ENCODE assay signal across 8 cellular contexts in the genomic region with DNA sequence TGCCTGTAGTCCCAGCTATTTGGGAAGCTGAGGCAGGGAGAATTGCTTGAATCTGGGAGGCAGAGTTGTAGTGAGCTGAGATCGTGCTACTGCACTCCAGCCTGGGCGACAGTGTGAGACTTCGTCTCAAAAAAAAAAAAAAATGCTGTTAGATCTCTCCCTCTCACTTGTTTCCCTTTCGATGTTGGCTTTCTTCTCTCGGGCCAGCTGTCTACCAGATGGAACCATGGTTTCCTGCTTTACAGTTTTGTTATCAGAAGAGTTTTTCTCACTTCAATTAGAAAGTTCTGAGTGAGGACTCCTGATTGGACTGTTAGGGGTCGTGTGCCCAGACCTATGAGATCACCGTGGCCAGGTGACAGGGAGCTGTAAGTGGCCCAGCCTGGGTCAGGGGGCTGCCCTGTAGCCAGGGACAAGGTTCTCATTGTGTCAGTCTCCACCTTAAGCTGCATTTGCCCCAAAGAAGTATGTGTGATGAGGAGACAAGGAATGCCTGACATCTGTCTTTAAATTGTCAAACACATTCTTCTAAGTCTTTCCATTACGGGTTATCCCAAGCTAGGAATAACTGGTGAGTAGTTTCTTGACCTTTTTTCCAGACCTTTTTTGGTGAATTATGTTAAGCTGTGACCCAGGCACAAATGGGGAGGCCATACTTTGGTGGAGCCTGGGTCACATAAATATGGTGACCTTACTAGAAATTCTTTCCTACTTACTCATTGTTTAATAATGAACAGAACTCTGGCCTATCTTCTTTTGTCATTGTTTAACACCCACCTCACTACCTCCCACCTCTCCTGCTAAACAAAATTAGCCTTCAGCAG. TPM values are rescaled to one million over a fixed set of nuclear protein-coding genes. Genes with fewer than 3 reads are reported as not detected.
DNase-seq lines count a peak whose midpoint lies in the region; ATAC-seq, FAIRE-seq and TF ChIP-seq lines count a peak whose summit lies in the region.

No MANE protein-coding gene starts in this region.

- TF ChIP-seq CTCF in MM.1S (IDR thresholded peaks at IDR 0.05; ENCODE audit: low read length) (no peak), GM12878 (IDR thresholded peaks at IDR 0.05 in 2 of 3, conservative IDR thresholded peaks at IDR 0.05 in 1 of 3; ENCODE audit: control insufficient read depth in 2 of 3, extremely low read depth in 1 of 3, insufficient read depth in 1 of 3, low read depth in 3 of 3, low read length in 3 of 3) (no peak)

- no peak for TF ChIP-seq RAD21 in GM12878 (IDR thresholded peaks at IDR 0.05; ENCODE audit: insufficient read depth, low read depth, low read length)

- H3K79me2 ChIP-seq in MM.1S (ENCODE audit: low read length) (peaks cover 6% of the 10 kb centered on the region; the same call in 1 of the 2 replicates), GM12878 (ENCODE audit: control insufficient read depth, insufficient read depth, low read length) (peaks cover 16% of the 10 kb centered on the region)

- CTCF ChIA-PET in GM12878 (lab: Yijun Ruan, JAX), result interaction anchor here (0.7 to 4.5 kb wide), 11 partner anchors 17 to 876 kb away, joined by 3 to 44 read pairs (median 3); a partner anchor contains a TSS

- no TSS peak for BruUV-seq in GM12878 (replicated peaks; lab: Mats Ljungman, UMichigan)

- WGBS in GM12878 (ENCODE audit: insufficient coverage, insufficient replicate concordance, low lambda C conversion rate, missing lambda C conversion rate), result 8% methylated on average over 7 of the region's 8 CpGs

- SMC1A ChIA-PET in GM12878 (lab: Charles Lee; ENCODE audit: uncharacterized antibody, unreplicated experiment), result interaction anchor here (0.6 to 4.6 kb wide), 14 partner anchors 10 to 127 kb away, joined by 3 to 27 read pairs (median 4); a partner anchor contains a TSS

- H3K4me1 ChIP-seq in MM.1S (ENCODE audit: low read length), result peaks cover 7% of the 10 kb centered on the region
- peaks cover 35% of the 10 kb centered on the region for H3K4me1 ChIP-seq in GM12878 (ENCODE audit: control insufficient read depth, insufficient read depth, low read length)

- peak overlapping the region; percentile 42 for H3K4me2 ChIP-seq in MM.1S (ENCODE audit: low read depth, low read length)
- H3K4me2 ChIP-seq in GM12878 (ENCODE audit: control insufficient read depth, insufficient read depth), result peak overlapping the region; percentile 84

- H3K9me3 ChIP-seq in MM.1S (replicated peaks; ENCODE audit: insufficient read depth, low read length) (no peaks in the 10 kb centered on the region), GM12878 (replicated peaks; ENCODE audit: control insufficient read depth, insufficient read depth, low read length) (no peaks in the 10 kb centered on the region)

- H3K4me3 ChIP-seq in MM.1S (ENCODE audit: low read length) (no peak overlapping the region; the same call in 1 of the 2 replicates), GM12878 (no peak overlapping the region)

- no peak for TF ChIP-seq POLR2A in GM12878 (IDR thresholded peaks at IDR 0.05; ENCODE audit: low read depth, low read length)

- H3K27ac ChIP-seq in MM.1S (ENCODE audit: low read length) (peak overlapping the region; percentile 23; the same call in 1 of the 2 replicates), GM12878 (ENCODE audit: control insufficient read depth, insufficient read depth) (peak overlapping the region; percentile 69)

- H3K36me3 ChIP-seq in MM.1S (replicated peaks; ENCODE audit: insufficient read depth, low read length) (no peaks in the 10 kb centered on the region), GM12878 (ENCODE audit: control insufficient read depth in 2 of 2, insufficient read depth in 2 of 2, low read length in 1 of 2) (no peaks in the 10 kb centered on the region; a peak in 3 of 4 replicates)

- TF ChIP-seq EP300 in GM12878 (IDR thresholded peaks at IDR 0.05; ENCODE audit: borderline replicate concordance in 1 of 2, control insufficient read depth in 1 of 2, low read depth in 2 of 2, low read length in 2 of 2), result no peak

- H3F3A ChIP-seq in MM.1S (ENCODE audit: insufficient read depth, low read length), result peaks cover 8% of the 10 kb centered on the region

- DNase-seq in ELF-1 (ENCODE audit: low read depth, low spot score) (peak; percentile 56), MM.1S (peak; percentile 88), GM12878 (ENCODE audit: low read depth, low spot score) (peak; percentile 78), renal cortical epithelial cell (ENCODE audit: low read depth) (peak; percentile 76), DMS53 treated with DMSO at 0.1 percent for 48 hours (lab: John Stamatoyannopoulos, UW; ENCODE audit: unreplicated experiment) (no peak), NCI-H1092 (lab: John Stamatoyannopoulos, UW) (no peak), germinal center (ENCODE audit: low spot score) (no peak)

- H3K9ac ChIP-seq in MM.1S (ENCODE audit: low read length) (no peak overlapping the region), GM12878 (ENCODE audit: control insufficient read depth, insufficient read depth, low read length) (no peak overlapping the region; the same call in none of the 2 replicates)

- RAD21 ChIA-PET in GM12878 (lab: Charles Lee; ENCODE audit: unreplicated experiment), result interaction anchor here (0.8 to 3.6 kb wide), 11 partner anchors 19 to 148 kb away, joined by 3 to 35 read pairs (median 8); a partner anchor contains a TSS

- H3K27me3 ChIP-seq in MM.1S (replicated peaks; ENCODE audit: insufficient read depth, low read length), result no peaks in the 10 kb centered on the region
- H3K27me3 ChIP-seq in GM12878 (replicated peaks in 1 of 2; ENCODE audit: control insufficient read depth in 2 of 2, insufficient read depth in 2 of 2, low read length in 1 of 2), result no peaks in the 10 kb centered on the region

- H4K20me1 ChIP-seq in MM.1S (ENCODE audit: insufficient read depth, low read length), result peaks cover 12% of the 10 kb centered on the region; the same call in 1 of the 2 replicates
- H4K20me1 ChIP-seq in GM12878 (ENCODE audit: control insufficient read depth, insufficient read depth), result no peaks in the 10 kb centered on the region; the same call in 1 of the 2 replicates

- ATAC-seq in GM21619 (IDR thresholded peaks at IDR 0.05; ENCODE audit: unreplicated experiment) (peak; percentile 85), GM12878 (peak; percentile 94)

- H3K9me2 ChIP-seq in MM.1S (replicated peaks; ENCODE audit: insufficient read depth, low read length), result no peaks in the 10 kb centered on the region

- H2AFZ ChIP-seq in MM.1S (ENCODE audit: low read length) (no peak overlapping the region), GM12878 (ENCODE audit: control insufficient read depth, low read depth, low read length) (no peak overlapping the region; the same call in 1 of the 2 replicates)

- intact Hi-C loops in GM12878 (cut with micrococcal nuclease; ENCODE audit: unreplicated experiment), result loop anchor here (1.0 kb wide), 1 partner anchor 82 kb away; no protein-coding TSS in a partner anchor

- in situ Hi-C loops in GM12878 (cut with MboI), result no loop called here

- peak; percentile 90 for FAIRE-seq in GM12878 (lab: Jason Lieb, UNC)

- POLR2A ChIA-PET in GM12878 (lab: Charles Lee), result interaction anchor here (0.5 to 3.1 kb wide), 18 partner anchors 27 to 1710 kb away, joined by 3 to 14 read pairs (median 4); a partner anchor contains a TSS

RNA-seq across cellular contexts. Expression of a gene that starts 25.2 kb away (rescaled TPM):
- 11.5 and 13.8 TPM in 2 replicates for total RNA-seq in GM12878 (2013; cell fraction: nucleolus; rRNA removed)
- 18.0 and 29.3 TPM in 2 replicates for total RNA-seq in GM12878 (2014; rRNA removed)
- total RNA-seq in GM12878 (2014; rRNA removed; fragmentation: Illumina TruSeq; extraction: Trizol), result 32.2 and 32.8 TPM in 2 replicates
- total RNA-seq in GM12878 (2021), result 16.7 and 18.2 TPM in 2 replicates
- polyA plus RNA-seq in GM12878 (2011; ENCODE audit: low read depth), result 16.8 TPM
- 14.4 TPM in 2 replicates for polyA plus RNA-seq in GM12878 (2011; rRNA removed)
- polyA plus RNA-seq in GM12878 (2011; cell fraction: cytosol; rRNA removed), result 9.3 and 16.3 TPM in 2 replicates
- polyA plus RNA-seq in GM12878 (2011; cell fraction: nucleus; rRNA removed), result 7.3 and 9.6 TPM in 2 replicates
- polyA plus RNA-seq in GM12878 (2012), result 12.8 and 14.5 TPM in 2 replicates
- 43.7 and 49.2 TPM in 2 replicates for polyA plus RNA-seq in GM12878 (2014; fragmentation: Illumina TruSeq; extraction: Trizol)
- 10 to 100 TPM; 53.0 to 53.5 TPM for polyA plus RNA-seq in GM12878 (2014; fragmentation: Nextera tagmentation; extraction: Ambion mirVana)
- 18.3 and 26.6 TPM in 2 replicates for polyA plus RNA-seq in GM12878 (2014; rRNA removed)
- polyA plus RNA-seq in GM12878 (2016; fragmentation: Nextera tagmentation; extraction: Ambion mirVana), result 10 to 100 TPM; 41.6 to 44.4 TPM
- polyA minus RNA-seq in GM12878 (2011; rRNA and poly(A)+ RNA removed), result 3.8 and 10.5 TPM in 2 replicates
- polyA minus RNA-seq in GM12878 (2011; cell fraction: cytosol; rRNA and poly(A)+ RNA removed), result 3.1 and 5.3 TPM in 2 replicates
- polyA minus RNA-seq in GM12878 (2011; cell fraction: nucleus; rRNA and poly(A)+ RNA removed), result 2.5 and 5.8 TPM in 2 replicates
- total RNA-seq in renal cortical epithelial cell, result 27.1 and 42.3 TPM in 2 replicates

RNA-seq across cellular contexts. Expression of a gene that starts 32.3 kb away (rescaled TPM):
- total RNA-seq in GM12878 (2013; cell fraction: nucleolus; rRNA removed), result 788 and 946 TPM in 2 replicates
- 4,310 and 5,924 TPM in 2 replicates for total RNA-seq in GM12878 (2014; rRNA removed)
- total RNA-seq in GM12878 (2014; rRNA removed; fragmentation: Illumina TruSeq; extraction: Trizol), result 5,024 and 5,340 TPM in 2 replicates
- 4,258 and 4,437 TPM in 2 replicates for total RNA-seq in GM12878 (2021)
- 3,705 TPM for polyA plus RNA-seq in GM12878 (2011; ENCODE audit: low read depth)
- 4,164 and 5,095 TPM in 2 replicates for polyA plus RNA-seq in GM12878 (2011; rRNA removed)
- polyA plus RNA-seq in GM12878 (2011; cell fraction: cytosol; rRNA removed), result 5,374 and 6,615 TPM in 2 replicates
- polyA plus RNA-seq in GM12878 (2011; cell fraction: nucleus; rRNA removed), result 1,647 and 2,081 TPM in 2 replicates
- polyA plus RNA-seq in GM12878 (2012), result 4,404 and 6,661 TPM in 2 replicates
- polyA plus RNA-seq in GM12878 (2014; fragmentation: Illumina TruSeq; extraction: Trizol), result 8,511 and 8,888 TPM in 2 replicates
- polyA plus RNA-seq in GM12878 (2014; fragmentation: Nextera tagmentation; extraction: Ambion mirVana), result 1,000 to 10,000 TPM; 3,668 to 5,406 TPM
- 6,137 and 6,404 TPM in 2 replicates for polyA plus RNA-seq in GM12878 (2014; rRNA removed)
- polyA plus RNA-seq in GM12878 (2016; fragmentation: Nextera tagmentation; extraction: Ambion mirVana), result 1,000 to 10,000 TPM; 2,004 to 2,043 TPM
- polyA minus RNA-seq in GM12878 (2011; rRNA and poly(A)+ RNA removed), result 3,455 and 4,890 TPM in 2 replicates
- 899 and 991 TPM in 2 replicates for polyA minus RNA-seq in GM12878 (2011; cell fraction: cytosol; rRNA and poly(A)+ RNA removed)
- polyA minus RNA-seq in GM12878 (2011; cell fraction: nucleus; rRNA and poly(A)+ RNA removed), result 374 and 504 TPM in 2 replicates
- 2,621 and 2,644 TPM in 2 replicates for total RNA-seq in renal cortical epithelial cell

RNA-seq across cellular contexts. Expression of a gene that starts 32.7 kb away (rescaled TPM):
- total RNA-seq in GM12878 (2013; cell fraction: nucleolus; rRNA removed), result 18.2 and 19.5 TPM in 2 replicates
- total RNA-seq in GM12878 (2014; rRNA removed) (19.7 and 24.6 TPM in 2 replicates), GM12878 (2014; rRNA removed; fragmentation: Illumina TruSeq; extraction: Trizol) (30.2 and 31.3 TPM in 2 replicates), GM12878 (2021) (24.8 and 28.0 TPM in 2 replicates), renal cortical epithelial cell (9.7 and 18.9 TPM in 2 replicates)
- polyA plus RNA-seq in GM12878 (2011; ENCODE audit: low read depth), result 7.0 TPM
- polyA plus RNA-seq in GM12878 (2011; rRNA removed) (30.0 and 50.0 TPM in 2 replicates), GM12878 (2014; fragmentation: Illumina TruSeq; extraction: Trizol) (33.6 and 38.4 TPM in 2 replicates), GM12878 (2014; fragmentation: Nextera tagmentation; extraction: Ambion mirVana) (10 to 100 TPM; 34.4 to 51.6 TPM), GM12878 (2014; rRNA removed) (13.1 and 15.6 TPM in 2 replicates), GM12878 (2016; fragmentation: Nextera tagmentation; extraction: Ambion mirVana) (10 to 100 TPM; 69.3 to 73.9 TPM)
- polyA plus RNA-seq in GM12878 (2011; cell fraction: cytosol; rRNA removed), result 8.4 and 8.6 TPM in 2 replicates
- polyA plus RNA-seq in GM12878 (2011; cell fraction: nucleus; rRNA removed), result 14.0 and 16.8 TPM in 2 replicates
- polyA plus RNA-seq in GM12878 (2012), result 9.1 and 10.0 TPM in 2 replicates
- 18.9 and 34.4 TPM in 2 replicates for polyA minus RNA-seq in GM12878 (2011; rRNA and poly(A)+ RNA removed)
- polyA minus RNA-seq in GM12878 (2011; cell fraction: cytosol; rRNA and poly(A)+ RNA removed), result 9.9 and 12.8 TPM in 2 replicates
- polyA minus RNA-seq in GM12878 (2011; cell fraction: nucleus; rRNA and poly(A)+ RNA removed), result 6.0 and 8.2 TPM in 2 replicates

Comparison
In these comparisons a context has a peak if more than half of its experiments do, and no peak if none do; other contexts are left out.
1. DNase-seq: peak in ELF-1 (single experiment), MM.1S (single experiment), GM12878 (single experiment) and renal cortical epithelial cell (single experiment); none in DMS53 treated with DMSO at 0.1 percent for 48 hours (single experiment), NCI-H1092 (single experiment) and germinal center (single experiment).